ENCODE assay signal across 1 cellular context in the genomic region with DNA sequence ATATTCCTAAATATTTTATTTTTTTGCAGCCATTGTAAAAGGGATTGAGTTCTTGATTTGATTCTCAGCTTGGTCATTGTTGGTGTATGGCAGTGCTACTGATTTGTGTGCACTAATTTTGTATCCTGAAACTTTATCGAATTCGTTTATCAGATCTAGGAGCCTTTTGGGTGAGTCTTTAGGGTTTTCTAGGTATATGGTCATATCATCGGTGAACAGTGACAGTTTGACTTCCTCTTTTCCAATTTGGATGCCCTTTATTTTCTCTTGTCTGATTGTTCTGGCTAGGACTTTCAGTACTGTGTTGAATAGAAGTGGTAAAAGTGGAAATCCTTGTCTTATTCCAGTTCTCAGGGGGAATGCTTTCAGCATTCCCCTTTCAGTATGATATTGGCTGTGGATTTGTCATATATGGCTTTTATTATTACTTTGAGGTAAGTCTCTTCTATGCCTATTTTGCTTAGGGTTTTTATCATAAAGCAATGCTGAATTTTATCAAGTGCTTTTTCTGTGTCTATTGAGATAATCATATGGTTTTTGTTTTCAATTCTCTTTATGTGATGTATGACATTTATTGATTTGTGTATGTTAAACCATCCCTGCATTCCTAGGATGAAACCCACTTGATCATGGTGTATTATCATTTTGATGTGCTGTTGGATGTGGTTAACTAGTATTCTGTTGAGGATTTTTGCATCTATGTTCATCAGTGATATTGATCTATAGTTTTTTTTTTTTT.
A peak's percentile ranks its signal among the peaks of the same experiment; 100 is the strongest.
TF ChIP-seq lines count a peak whose summit lies in the region.

No MANE protein-coding gene starts in this region.

TF ChIP-seq in K562, 482 proteins besides CTCF, POLR2A, EP300 and RAD21 (continued from another document):
- TF ChIP-seq, protein P1, sequence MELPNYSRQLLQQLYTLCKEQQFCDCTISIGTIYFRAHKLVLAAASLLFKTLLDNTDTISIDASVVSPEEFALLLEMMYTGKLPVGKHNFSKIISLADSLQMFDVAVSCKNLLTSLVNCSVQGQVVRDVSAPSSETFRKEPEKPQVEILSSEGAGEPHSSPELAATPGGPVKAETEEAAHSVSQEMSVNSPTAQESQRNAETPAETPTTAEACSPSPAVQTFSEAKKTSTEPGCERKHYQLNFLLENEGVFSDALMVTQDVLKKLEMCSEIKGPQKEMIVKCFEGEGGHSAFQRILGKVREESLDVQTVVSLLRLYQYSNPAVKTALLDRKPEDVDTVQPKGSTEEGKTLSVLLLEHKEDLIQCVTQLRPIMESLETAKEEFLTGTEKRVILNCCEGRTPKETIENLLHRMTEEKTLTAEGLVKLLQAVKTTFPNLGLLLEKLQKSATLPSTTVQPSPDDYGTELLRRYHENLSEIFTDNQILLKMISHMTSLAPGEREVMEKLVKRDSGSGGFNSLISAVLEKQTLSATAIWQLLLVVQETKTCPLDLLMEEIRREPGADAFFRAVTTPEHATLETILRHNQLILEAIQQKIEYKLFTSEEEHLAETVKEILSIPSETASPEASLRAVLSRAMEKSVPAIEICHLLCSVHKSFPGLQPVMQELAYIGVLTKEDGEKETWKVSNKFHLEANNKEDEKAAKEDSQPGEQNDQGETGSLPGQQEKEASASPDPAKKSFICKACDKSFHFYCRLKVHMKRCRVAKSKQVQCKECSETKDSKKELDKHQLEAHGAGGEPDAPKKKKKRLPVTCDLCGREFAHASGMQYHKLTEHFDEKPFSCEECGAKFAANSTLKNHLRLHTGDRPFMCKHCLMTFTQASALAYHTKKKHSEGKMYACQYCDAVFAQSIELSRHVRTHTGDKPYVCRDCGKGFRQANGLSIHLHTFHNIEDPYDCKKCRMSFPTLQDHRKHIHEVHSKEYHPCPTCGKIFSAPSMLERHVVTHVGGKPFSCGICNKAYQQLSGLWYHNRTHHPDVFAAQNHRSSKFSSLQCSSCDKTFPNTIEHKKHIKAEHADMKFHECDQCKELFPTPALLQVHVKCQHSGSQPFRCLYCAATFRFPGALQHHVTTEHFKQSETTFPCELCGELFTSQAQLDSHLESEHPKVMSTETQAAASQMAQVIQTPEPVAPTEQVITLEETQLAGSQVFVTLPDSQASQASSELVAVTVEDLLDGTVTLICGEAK (IDR thresholded peaks at IDR 0.05), result peak; percentile 61; the same call in 1 of the 2 replicates
- TF ChIP-seq, protein P1 (CRISPR knock-in tag; IDR thresholded peaks at IDR 0.05), result no peak
TF ChIP-seq in K562: peak in this region for 4.
